Comparison of ENCODE assay signal across 8 cellular contexts in genomic region chr1:210251680-210252490, GRCh38. TPM values are rescaled to one million over a fixed set of nuclear protein-coding genes. Genes with fewer than 3 reads are reported as not detected.
A peak's percentile ranks its signal among the peaks of the same experiment; 100 is the strongest.
DNase-seq lines count a peak whose midpoint lies in the region; ATAC-seq and TF ChIP-seq lines count a peak whose summit lies in the region.

No MANE protein-coding gene starts in this region.

- no peak for TF ChIP-seq CTCF in astrocyte of the cerebellum (IDR thresholded peaks at IDR 0.05; ENCODE audit: low read depth, low read length, missing control alignments)
- no peak for TF ChIP-seq CTCF in thoracic aorta (IDR thresholded peaks at IDR 0.05)

- H3K4me3 ChIP-seq in astrocyte of the cerebellum (ENCODE audit: low read depth, low read length) (peak overlapping the region; percentile 32), thoracic aorta (peak overlapping the region; percentile 80)

- intact Hi-C loops in Right ventricle myocardium superior (cut with DNase I): no loop called here
- intact Hi-C loops in left ventricle myocardium superior (cut with micrococcal nuclease): no loop called here
- intact Hi-C loops in left colon (cut with DNase I, micrococcal nuclease): no loop called here

- H3K9me3 ChIP-seq in thoracic aorta: no peaks in the 10 kb centered on the region

- no peaks in the 10 kb centered on the region for H3K27me3 ChIP-seq in thoracic aorta (replicated peaks; ENCODE audit: insufficient read depth)

- ATAC-seq in Right ventricle myocardium superior (ENCODE audit: poor library complexity) (peak; percentile 58), left ventricle myocardium superior (no peak), left colon (peak; percentile 69), thoracic aorta (ENCODE audit: insufficient number of reproducible peaks, low FRiP score, low read depth) (peak; percentile 22), HG02970 (IDR thresholded peaks at IDR 0.05; ENCODE audit: low FRiP score, unreplicated experiment) (no peak)

- in situ Hi-C loops in astrocyte of the cerebellum (cut with HindIII; ENCODE audit: low sequenced_read_pairs): no loop called here

- no peak overlapping the region for H3K27ac ChIP-seq in thoracic aorta

- DNase-seq in Right ventricle myocardium superior: peak; percentile 44
- DNase-seq in left ventricle myocardium superior: no peak
- no peak for DNase-seq in astrocyte of the cerebellum (ENCODE audit: low read depth)
- DNase-seq in left colon: peak; percentile 43 to 54
- no peak for DNase-seq in thoracic aorta (ENCODE audit: low spot score)
- no peak for DNase-seq in putamen (ENCODE audit: low spot score)
- DNase-seq in stimulated activated CD4-positive, alpha-beta T cell treated with anti-CD3 and anti-CD28 coated beads, Interleukin-12 subunit alpha, Interleukin-12 subunit beta, amount 100 ng/mL, for 4 hours: no peak

- H3K36me3 ChIP-seq in thoracic aorta: no peaks in the 10 kb centered on the region

- peaks cover 6 to 16% of the 10 kb centered on the region in 2 donors for H3K4me1 ChIP-seq in thoracic aorta (ENCODE audit: control insufficient read depth in 1 of 2, low read depth in 2 of 2)

RNA-seq across cellular contexts. Expression of gene SERTAD4, which starts 19.3 kb away (rescaled TPM):
- total RNA-seq in Right ventricle myocardium superior (4.7 TPM), left ventricle myocardium superior (4.1 TPM), left colon (1 to 10 TPM; 5.2 to 5.9 TPM), thoracic aorta (10 to 100 TPM in 1 of 2 donors, 1 to 10 TPM in 1; 5.8 to 10.0 TPM)

Comparison
In these comparisons a context has a peak if more than half of its experiments do, and no peak if none do; other contexts are left out.
1. ATAC-seq: peak in Right ventricle myocardium superior (single experiment), left colon (single experiment) and thoracic aorta (single experiment); none in left ventricle myocardium superior (single experiment) and HG02970 (single experiment).
2. DNase-seq: peak in Right ventricle myocardium superior (single experiment) and left colon (2 of 2); none in left ventricle myocardium superior (single experiment), astrocyte of the cerebellum (single experiment), thoracic aorta (single experiment), putamen (single experiment) and stimulated activated CD4-positive, alpha-beta T cell treated with anti-CD3 and anti-CD28 coated beads, Interleukin-12 subunit alpha, Interleukin-12 subunit beta, amount 100 ng/mL, for 4 hours (single experiment).